Comparison of ENCODE assay signal across 11 cellular contexts in the genomic region with DNA sequence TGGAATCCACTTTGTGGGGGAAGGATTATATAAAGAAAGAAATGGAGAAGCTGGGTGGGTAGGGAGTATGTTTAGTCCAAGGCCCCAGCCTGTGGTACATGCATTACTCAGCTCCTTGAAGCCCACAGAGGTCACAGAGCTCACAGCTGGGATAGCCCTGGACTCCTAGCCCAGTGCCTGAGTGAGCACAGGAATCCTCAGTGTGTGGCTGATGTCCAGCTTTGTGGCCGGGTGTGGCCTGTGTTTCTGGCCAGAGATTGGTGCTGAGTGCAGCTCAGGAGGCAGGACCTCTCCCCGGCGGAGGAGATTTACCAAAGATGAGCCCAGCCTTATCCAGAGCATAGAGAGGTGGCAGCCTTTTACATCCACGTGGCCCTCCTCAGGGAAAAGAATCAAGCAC. TPM values are rescaled to one million over a fixed set of nuclear protein-coding genes. Genes with fewer than 3 reads are reported as not detected.
DNase-seq lines count a peak whose midpoint lies in the region; ATAC-seq and TF ChIP-seq lines count a peak whose summit lies in the region.
"Had no signal": no experiment of that assay in that cellular context is flagged by ENCODE, and none has a peak within 500 bp of the region (broad histone marks: within the 10 kb centered on the region; RNA-seq: fewer than 3 reads in every experiment).

No MANE protein-coding gene starts in this region.

- no peaks in the 10 kb centered on the region for H4K20me1 ChIP-seq in HCT116 (ENCODE audit: insufficient read depth)

- no peak for TF ChIP-seq CTCF in HCT116 (IDR thresholded peaks at IDR 0.05 in 2 of 3, conservative IDR thresholded peaks at IDR 0.05 in 1 of 3; ENCODE audit: borderline replicate concordance in 1 of 3, insufficient read depth in 1 of 3, low read depth in 2 of 3, low read length in 2 of 3)
- TF ChIP-seq CTCF in gastrocnemius medialis (IDR thresholded peaks at IDR 0.05 in 4 of 5, conservative IDR thresholded peaks at IDR 0.05 in 1 of 5): no peak

- intact Hi-C loops in HCT116 (cut with micrococcal nuclease) (no loop called here), left ventricle myocardium superior (cut with micrococcal nuclease) (no loop called here), gastrocnemius medialis (cut with DNase I; ENCODE audit: low total_unique reads) (no loop called here)

- no peak for TF ChIP-seq RAD21 in HCT116 (IDR thresholded peaks at IDR 0.05; ENCODE audit: low read depth)

- no peak overlapping the region for H3K4me3 ChIP-seq in HCT116 (replicated peaks in 1 of 2; ENCODE audit: low read depth in 1 of 2, low read length in 2 of 2)
- no peak overlapping the region for H3K4me3 ChIP-seq in gastrocnemius medialis

- H3K27me3 ChIP-seq in HCT116 (ENCODE audit: insufficient read depth, low read length) (no peaks in the 10 kb centered on the region), gastrocnemius medialis (no peaks in the 10 kb centered on the region)

- no peak for TF ChIP-seq POLR2A in HCT116 (IDR thresholded peaks at IDR 0.05; ENCODE audit: borderline replicate concordance, extremely low read depth, insufficient read depth, insufficient read length)
- TF ChIP-seq POLR2A in gastrocnemius medialis (IDR thresholded peaks at IDR 0.05): no peak
- no peak for TF ChIP-seq POLR2A in GM18505 (IDR thresholded peaks at IDR 0.05; ENCODE audit: borderline replicate concordance, extremely low read depth, insufficient read depth, insufficient read length)

- H3K4me1 ChIP-seq in HCT116 (ENCODE audit: control insufficient read depth in 1 of 2, insufficient read depth in 2 of 2, low read length in 2 of 2) (peaks cover 3 to 13% of the 10 kb centered on the region in 2 experiments; a peak in 3 of 4 replicates), gastrocnemius medialis (peaks cover 0 to 19% of the 10 kb centered on the region in 2 donors)

- H3K36me3 ChIP-seq in HCT116 (ENCODE audit: control insufficient read depth in 1 of 2, insufficient read depth in 2 of 2, low read length in 2 of 2): no peaks in the 10 kb centered on the region
- no peaks in the 10 kb centered on the region for H3K36me3 ChIP-seq in gastrocnemius medialis

- CTCF ChIA-PET in HCT116 (lab: Charles Lee): no interaction called here

- in situ Hi-C loops in gastrocnemius medialis (cut with MboI; ENCODE audit: low sequenced_read_pairs in 4 of 4): loop anchor here in 1 of 4 donors (25.0 kb wide), 1 partner anchor 118 kb away; the partner anchor contains the start of gene COG2

- H2AFZ ChIP-seq in HCT116 (ENCODE audit: low read depth, low read length, poor library complexity, severe bottlenecking): peak overlapping the region; percentile 41

- H3K9me3 ChIP-seq in HCT116 (ENCODE audit: control insufficient read depth in 1 of 2, insufficient read depth in 1 of 2, low read depth in 1 of 2, low read length in 2 of 2) (no peaks in the 10 kb centered on the region), gastrocnemius medialis (no peaks in the 10 kb centered on the region)

- no peaks in the 10 kb centered on the region for H3K9me2 ChIP-seq in HCT116 (ENCODE audit: insufficient read depth)

- RAD21 ChIA-PET in HCT116 (lab: Charles Lee; ENCODE audit: low non-redundant PET in 1 of 2, low total read pairs in 2 of 2, uncharacterized antibody in 2 of 2, unreplicated experiment in 2 of 2): no interaction called here

- POLR2A ChIA-PET in HCT116 (lab: Charles Lee): no interaction called here

- H3K79me2 ChIP-seq in HCT116 (ENCODE audit: insufficient read depth, low read length): no peaks in the 10 kb centered on the region

- BruUV-seq in HCT116 (replicated peaks; lab: Mats Ljungman, UMichigan): no TSS peak

- ATAC-seq in HCT116 (peak; percentile 27; the same call in 1 of the 2 replicates), left ventricle myocardium superior (peak; percentile 88), gastrocnemius medialis (peak; percentile 37 to 71), GM18505 (IDR thresholded peaks at IDR 0.05; ENCODE audit: unreplicated experiment) (no peak), HG03159 (IDR thresholded peaks at IDR 0.05; ENCODE audit: unreplicated experiment) (no peak), GM18502 (IDR thresholded peaks at IDR 0.05; ENCODE audit: poor library complexity, unreplicated experiment) (no peak)
- ATAC-seq: esophagus mucosa had no signal

- no peak overlapping the region for H3K27ac ChIP-seq in HCT116 (ENCODE audit: low read depth, low read length)
- peak overlapping the region in 2 of 4 donors; percentile 3 to 29 for H3K27ac ChIP-seq in gastrocnemius medialis

- no peak overlapping the region for H3K9ac ChIP-seq in HCT116 (ENCODE audit: low read length)

- no peak for DNase-seq in HCT116 (ENCODE audit: low read depth, low spot score)
- peak; percentile 48 for DNase-seq in amniotic epithelial cell (ENCODE audit: low read depth)
- DNase-seq in left ventricle myocardium superior: peak; percentile 75
- DNase-seq in gastrocnemius medialis: peak; percentile 54 to 65
- DNase-seq in medulla oblongata (ENCODE audit: extremely low spot score): no peak
- DNase-seq: retina, RPMI8226 had no signal

- no peak overlapping the region for H3K4me2 ChIP-seq in HCT116 (ENCODE audit: low read length)

TF ChIP-seq in HCT116, 20 proteins besides CTCF, POLR2A, EP300 and RAD21:
- TF ChIP-seq TCF7L2 (IDR thresholded peaks at IDR 0.05; ENCODE audit: borderline replicate concordance, extremely low read depth, insufficient read depth, insufficient read length) (no peak), REST (IDR thresholded peaks at IDR 0.05; ENCODE audit: low read depth) (no peak), SIN3A (IDR thresholded peaks at IDR 0.05; ENCODE audit: low read depth) (no peak), CEBPB (IDR thresholded peaks at IDR 0.05; ENCODE audit: low read depth) (no peak), SRF (IDR thresholded peaks at IDR 0.05; ENCODE audit: low read depth) (no peak), EGR1 (IDR thresholded peaks at IDR 0.05; ENCODE audit: low read depth) (no peak), ZFX (IDR thresholded peaks at IDR 0.05) (no peak), FOSL1 (IDR thresholded peaks at IDR 0.05; ENCODE audit: low read depth) (no peak)
- TF ChIP-seq, protein P1, sequence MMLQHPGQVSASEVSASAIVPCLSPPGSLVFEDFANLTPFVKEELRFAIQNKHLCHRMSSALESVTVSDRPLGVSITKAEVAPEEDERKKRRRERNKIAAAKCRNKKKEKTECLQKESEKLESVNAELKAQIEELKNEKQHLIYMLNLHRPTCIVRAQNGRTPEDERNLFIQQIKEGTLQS (IDR thresholded peaks at IDR 0.05): no peak

RNA-seq across cellular contexts. Expression of gene CAPN9, which starts 7.6 kb away (rescaled TPM):
- not detected for total RNA-seq in HCT116 (2021; ENCODE audit: unreplicated experiment)
- not detected in 2 replicates for polyA plus RNA-seq in HCT116 (2012)
- total RNA-seq in left ventricle myocardium superior: 0.32 TPM
- not detected for total RNA-seq in gastrocnemius medialis
- total RNA-seq: esophagus mucosa had no signal

RNA-seq across cellular contexts. Expression of gene AGT, which starts 40.9 kb away (rescaled TPM):
- 0.93 TPM for total RNA-seq in HCT116 (2021; ENCODE audit: unreplicated experiment)
- polyA plus RNA-seq in HCT116 (2012): 0.04 TPM in 1 of 2 replicates, not detected in the other
- 54.9 TPM for total RNA-seq in left ventricle myocardium superior
- total RNA-seq in gastrocnemius medialis: 10 to 100 TPM; 17.3 to 49.6 (median 34.5) TPM

Comparison
In these comparisons a context has a peak if more than half of its experiments do, and no peak if none do; other contexts are left out.
1. ATAC-seq: peak in HCT116 (single experiment), left ventricle myocardium superior (single experiment) and gastrocnemius medialis (2 of 2); none in GM18505 (single experiment), HG03159 (single experiment) and GM18502 (single experiment).
2. DNase-seq: peak in amniotic epithelial cell (single experiment), left ventricle myocardium superior (single experiment) and gastrocnemius medialis (2 of 2); none in HCT116 (single experiment) and medulla oblongata (single experiment).